In the genomic region with DNA sequence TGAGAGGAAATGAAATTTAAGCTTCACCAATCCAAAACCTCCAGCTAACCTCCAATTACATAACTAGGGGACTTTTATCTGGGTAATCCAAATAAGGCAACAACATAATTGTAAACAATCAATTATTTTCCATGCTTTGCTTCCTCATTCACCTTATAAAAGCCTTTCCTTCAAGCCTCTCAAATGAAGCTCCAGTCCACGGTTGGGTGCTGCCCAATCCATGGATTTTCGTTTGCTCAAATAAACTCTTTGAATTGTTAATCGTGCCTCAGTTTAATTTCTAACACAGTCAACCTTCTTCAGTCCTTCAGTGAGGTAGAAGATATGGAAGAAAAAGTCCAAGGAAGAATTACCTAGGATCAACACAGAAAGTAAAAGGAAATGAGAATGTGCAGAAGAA, we compare ENCODE assay signal across 7 cellular contexts.
"Had no signal": no experiment of that assay in that cellular context is flagged by ENCODE, and none has a peak within 500 bp of the region (broad histone marks: within the 10 kb centered on the region; RNA-seq: fewer than 3 reads in every experiment).

No MANE protein-coding gene starts in this region.

- H3K27ac Mint-ChIP-seq: IgD-negative memory B cell had no signal

- H3K36me3 Mint-ChIP-seq: IgD-negative memory B cell had no signal

- H3K27ac ChIP-seq: HL-60, KMS-11 had no signal

- H3K4me3 ChIP-seq: K562 had no signal

- DNase-seq: IMR-90, KBM-7, KG1 had no signal

- H3K4me3 Mint-ChIP-seq: IgD-negative memory B cell had no signal
